Comparison of ENCODE assay signal across 8 cellular contexts in genomic region chr22:19121631-19122142, GRCh38. TPM values are rescaled to one million over a fixed set of nuclear protein-coding genes. Genes with fewer than 3 reads are reported as not detected.
DNase-seq lines count a peak whose midpoint lies in the region; ATAC-seq and TF ChIP-seq lines count a peak whose summit lies in the region.

No MANE protein-coding gene starts in this region.

- no peaks in the 10 kb centered on the region for H3K9me3 Mint-ChIP-seq in activated CD4-positive, alpha-beta memory T cell treated with anti-CD3 and anti-CD28 coated beads, Interleukin-2, amount 10 ng/mL, durations not matched to agents 7 days and 5 days

- H3K27ac ChIP-seq in epithelial cell of prostate (peak overlapping the region; percentile 81), thoracic aorta (peak overlapping the region; percentile 82 to 92)

- no peaks in the 10 kb centered on the region for H3K27me3 Mint-ChIP-seq in activated CD4-positive, alpha-beta memory T cell treated with anti-CD3 and anti-CD28 coated beads, Interleukin-2, amount 10 ng/mL, durations not matched to agents 7 days and 5 days

- POLR2A ChIA-PET in activated CD4-positive, alpha-beta memory T cell treated with anti-CD3 and anti-CD28 coated beads, Interleukin-2, amount 10 ng/mL, durations not matched to agents 7 days and 5 days (lab: Charles Lee): interaction anchor here (0.9 to 2.8 kb wide), 8 partner anchors 10 to 358 kb away, joined by 3 to 41 read pairs (median 6); partner anchors contain the start of genes CDC45, CLTCL1, ESS2 and UFD1

- TF ChIP-seq CTCF in GM06990 (IDR thresholded peaks at IDR 0.05; ENCODE audit: insufficient read depth, low read length, poor library complexity, severe bottlenecking) (no peak), LNCaP clone FGC (IDR thresholded peaks at IDR 0.05; ENCODE audit: control insufficient read depth, extremely low read depth, insufficient read depth) (no peak), thoracic aorta (IDR thresholded peaks at IDR 0.05) (no peak)

- H3K36me3 ChIP-seq in GM06990 (ENCODE audit: control insufficient read depth, insufficient read depth, low read length) (no peaks in the 10 kb centered on the region), H7 (replicated peaks; ENCODE audit: control insufficient read depth, insufficient read depth, low read length) (no peaks in the 10 kb centered on the region), thoracic aorta (no peaks in the 10 kb centered on the region)

- H3K9me3 ChIP-seq in thoracic aorta: no peaks in the 10 kb centered on the region

- H3K36me3 Mint-ChIP-seq in activated CD4-positive, alpha-beta memory T cell treated with anti-CD3 and anti-CD28 coated beads, Interleukin-2, amount 10 ng/mL, durations not matched to agents 7 days and 5 days (ENCODE audit: low read depth): peaks cover 3% of the 10 kb centered on the region

- peak overlapping the region; percentile 79 for H3K4me3 Mint-ChIP-seq in activated CD4-positive, alpha-beta memory T cell treated with anti-CD3 and anti-CD28 coated beads, Interleukin-2, amount 10 ng/mL, durations not matched to agents 7 days and 5 days

- H3K27ac Mint-ChIP-seq in activated CD4-positive, alpha-beta memory T cell treated with anti-CD3 and anti-CD28 coated beads, Interleukin-2, amount 10 ng/mL, durations not matched to agents 7 days and 5 days: peak overlapping the region; percentile 62

- peaks cover 45% of the 10 kb centered on the region for H3K4me1 Mint-ChIP-seq in activated CD4-positive, alpha-beta memory T cell treated with anti-CD3 and anti-CD28 coated beads, Interleukin-2, amount 10 ng/mL, durations not matched to agents 7 days and 5 days

- no peaks in the 10 kb centered on the region for H3K27me3 ChIP-seq in GM06990 (replicated peaks; ENCODE audit: control insufficient read depth, insufficient read depth, low read length)
- H3K27me3 ChIP-seq in H7 (ENCODE audit: control insufficient read depth, insufficient read depth, low read length): no peaks in the 10 kb centered on the region
- H3K27me3 ChIP-seq in thoracic aorta (replicated peaks; ENCODE audit: insufficient read depth): no peaks in the 10 kb centered on the region

- ATAC-seq in thoracic aorta (ENCODE audit: insufficient number of reproducible peaks, low FRiP score, low read depth): peak; percentile 3

- DNase-seq in GM06990 (ENCODE audit: extremely low read depth, insufficient read length) (peak; percentile 59), H7 (peak; percentile 91), LNCaP clone FGC (ENCODE audit: low read depth) (peak; percentile 50), epithelial cell of prostate (ENCODE audit: low read depth, low spot score) (no peak), mucosa of gallbladder (ENCODE audit: low spot score) (peak; percentile 21), thoracic aorta (ENCODE audit: low spot score) (no peak), SIG-M5 treated with dmso at 0.1 percent for 504 hours (lab: John Stamatoyannopoulos, UW; ENCODE audit: unreplicated experiment) (no peak)
- peak; percentile 42 for DNase-seq in activated CD4-positive, alpha-beta memory T cell treated with anti-CD3 and anti-CD28 coated beads, Interleukin-2, amount 10 ng/mL, durations not matched to agents 7 days and 5 days

- H3K4me1 ChIP-seq in thoracic aorta (ENCODE audit: control insufficient read depth in 1 of 2, low read depth in 2 of 2): peaks cover 24 to 56% of the 10 kb centered on the region in 2 donors

- H3K4me3 ChIP-seq in GM06990 (replicated peaks; ENCODE audit: low read depth, low read length) (peak overlapping the region; percentile 90), H7 (ENCODE audit: insufficient read depth, low read depth, low read length) (peak overlapping the region; percentile 97), LNCaP clone FGC (ENCODE audit: low read depth, low read length) (peak overlapping the region; percentile 78), thoracic aorta (peak overlapping the region; percentile 89)

- CTCF ChIA-PET in activated CD4-positive, alpha-beta memory T cell treated with anti-CD3 and anti-CD28 coated beads, Interleukin-2, amount 10 ng/mL, durations not matched to agents 7 days and 5 days (lab: Charles Lee): interaction anchor here (2.5 to 3.5 kb wide), 2 partner anchors 11 to 23 kb away, joined by 10 to 17 read pairs; partner anchors contain the start of gene ESS2

RNA-seq across cellular contexts. Expression of gene DGCR2, which starts 0.5 kb away (rescaled TPM):
- total RNA-seq in H7 (2014; rRNA removed; shearing (Covaris generic)): 60.1 and 72.4 TPM in 2 replicates
- total RNA-seq in activated CD4-positive, alpha-beta memory T cell treated with anti-CD3 and anti-CD28 coated beads, Interleukin-2, amount 10 ng/mL, durations not matched to agents 7 days and 5 days: 10 to 100 TPM; 29.7 to 30.8 TPM
- total RNA-seq in mucosa of gallbladder: 104 TPM
- total RNA-seq in thoracic aorta: 100 to 1,000 TPM in 1 of 2 donors, 10 to 100 TPM in 1; 42.1 to 105 TPM

RNA-seq across cellular contexts. Expression of gene TSSK2, which starts 9.4 kb away (rescaled TPM):
- total RNA-seq in H7 (2014; rRNA removed; shearing (Covaris generic)): not detected in 2 replicates
- total RNA-seq in activated CD4-positive, alpha-beta memory T cell treated with anti-CD3 and anti-CD28 coated beads, Interleukin-2, amount 10 ng/mL, durations not matched to agents 7 days and 5 days: not detected
- total RNA-seq in mucosa of gallbladder (not detected), thoracic aorta (not detected)

RNA-seq across cellular contexts. Expression of gene ESS2, which starts 22.8 kb away (rescaled TPM):
- total RNA-seq in H7 (2014; rRNA removed; shearing (Covaris generic)): 17.6 and 28.4 TPM in 2 replicates
- total RNA-seq in activated CD4-positive, alpha-beta memory T cell treated with anti-CD3 and anti-CD28 coated beads, Interleukin-2, amount 10 ng/mL, durations not matched to agents 7 days and 5 days: 10 to 100 TPM; 16.3 to 18.3 TPM
- 17.3 TPM for total RNA-seq in mucosa of gallbladder
- total RNA-seq in thoracic aorta: 10 to 100 TPM; 19.0 to 30.7 TPM

RNA-seq across cellular contexts. Expression of gene GSC2, which starts 28.4 kb away (rescaled TPM):
- 0.78 TPM in 1 of 2 replicates, not detected in the other for total RNA-seq in H7 (2014; rRNA removed; shearing (Covaris generic))
- total RNA-seq in activated CD4-positive, alpha-beta memory T cell treated with anti-CD3 and anti-CD28 coated beads, Interleukin-2, amount 10 ng/mL, durations not matched to agents 7 days and 5 days: not detected
- total RNA-seq in mucosa of gallbladder: not detected
- not detected for total RNA-seq in thoracic aorta

RNA-seq across cellular contexts. Expression of gene SLC25A1, which starts 56.8 kb away (rescaled TPM):
- total RNA-seq in H7 (2014; rRNA removed; shearing (Covaris generic)): 171 and 188 TPM in 2 replicates
- total RNA-seq in activated CD4-positive, alpha-beta memory T cell treated with anti-CD3 and anti-CD28 coated beads, Interleukin-2, amount 10 ng/mL, durations not matched to agents 7 days and 5 days: 10 to 100 TPM; 62.3 to 63.2 TPM
- total RNA-seq in mucosa of gallbladder (130 TPM), thoracic aorta (10 to 100 TPM; 26.2 to 65.1 TPM)

Comparison
In these comparisons a context has a peak if more than half of its experiments do, and no peak if none do; other contexts are left out.
1. DNase-seq: peak in GM06990 (single experiment), H7 (single experiment), LNCaP clone FGC (single experiment), activated CD4-positive, alpha-beta memory T cell treated with anti-CD3 and anti-CD28 coated beads, Interleukin-2, amount 10 ng/mL, durations not matched to agents 7 days and 5 days (single experiment) and mucosa of gallbladder (single experiment); none in epithelial cell of prostate (single experiment), thoracic aorta (single experiment) and SIG-M5 treated with dmso at 0.1 percent for 504 hours (single experiment).
2. Peak in every context shown above with its lines, with median percentiles within 50 percentile points of each other: H3K4me3 ChIP-seq.